In the genomic region with DNA sequence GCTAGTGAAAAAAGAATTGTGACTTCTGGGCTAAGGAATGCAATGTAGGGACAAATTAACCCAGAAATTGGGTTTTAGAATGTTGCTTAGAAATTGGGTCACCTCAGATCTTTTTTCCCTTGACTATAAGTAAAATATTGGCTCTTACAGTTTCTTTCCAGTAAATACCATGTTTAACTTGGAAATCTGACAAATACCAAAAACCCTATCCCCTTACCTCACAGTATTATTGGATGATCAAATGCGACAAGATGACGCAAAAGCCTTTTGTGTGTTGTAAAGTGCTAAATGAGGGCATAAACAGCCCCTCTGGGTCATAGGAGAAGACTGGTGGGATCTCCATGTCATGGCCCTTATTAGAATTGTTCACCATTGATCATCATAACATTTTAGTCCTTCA, we compare ENCODE assay signal across 11 cellular contexts. TPM values are rescaled to one million over a fixed set of nuclear protein-coding genes. Genes with fewer than 3 reads are reported as not detected.
"Had no signal": no experiment of that assay in that cellular context is flagged by ENCODE, and none has a peak within 500 bp of the region (broad histone marks: within the 10 kb centered on the region; RNA-seq: fewer than 3 reads in every experiment).

No MANE protein-coding gene starts in this region.

- H3K4me1 ChIP-seq: HAP-1 had no signal

- H3K27ac ChIP-seq: GM23248 had no signal

- DNase-seq: GM23248, GOT3, H7, HFFc6, IMR-90 had no signal

- H3K9me3 ChIP-seq: HAP-1 had no signal

- FAIRE-seq: HTR-8/SVneo, K562 had no signal

- H3K4me3 ChIP-seq: GM23248, HAP-1, K562 had no signal

- H3K36me3 ChIP-seq: HAP-1 had no signal

- H3K9ac ChIP-seq: GM23248 had no signal

- H3K9me3 Mint-ChIP-seq: HFFc6 had no signal

- H3K27ac Mint-ChIP-seq: HFFc6 had no signal

- H3K4me3 Mint-ChIP-seq: HFFc6 had no signal

- H2AFZ ChIP-seq: GM23248 had no signal

- ATAC-seq: HCT116, K562 had no signal

RNA-seq across cellular contexts. Expression of a gene that starts 6.1 kb away (rescaled TPM):
- total RNA-seq: GM23248, H4, H7, HT-29 had no signal
- polyA plus RNA-seq: GM23248 had no signal
